ENCODE assay signal across 20 cellular contexts in genomic region chr1:14136881-14137280, GRCh38.
"Had no signal": no experiment of that assay in that cellular context is flagged by ENCODE, and none has a peak within 500 bp of the region (broad histone marks: within the 10 kb centered on the region; RNA-seq: fewer than 3 reads in every experiment).

No MANE protein-coding gene starts in this region.

- H3K27me3 ChIP-seq: adrenal gland, ascending aorta, brain microvascular endothelial cell, pancreas, stomach, suprapubic skin, tibial nerve had no signal

- ATAC-seq: activated T-helper 17 cell treated with anti-CD3 and anti-CD28 coated beads, Interleukin-2, amount 50 U/mL, for 72 hours; effector memory CD8-positive, alpha-beta T cell; left cardiac atrium; psoas muscle; right cardiac atrium; stimulated activated memory B cell treated with anti-CD40 and anti-IgM and Interleukin-4, amounts not matched to agents 10 μg/mL and 1 μg/mL and 100 μg/mL, for 72 hours had no signal

- DNase-seq: activated CD8-positive, alpha-beta memory T cell treated with anti-CD3 and anti-CD28 coated beads for 24 hours; activated CD8-positive, alpha-beta memory T cell treated with anti-CD3 and anti-CD28 coated beads, Interleukin-2, amount 50 U/mL, for 4 hours; activated naive CD4-positive, alpha-beta T cell; activated T-cell treated with anti-CD3 and anti-CD28 coated beads, Interleukin-2, amount 50 U/mL, for 24 hours; adrenal gland; brain microvascular endothelial cell; effector memory CD8-positive, alpha-beta T cell; foreskin melanocyte; left cardiac atrium; pancreas; psoas muscle; right cardiac atrium; stimulated activated CD4-positive, alpha-beta T cell treated with anti-CD3 and anti-CD28 coated beads, Interleukin-2, amount 100 ng/mL, for 24 hours; stomach; T-helper 9 cell had no signal

- H3K9me3 ChIP-seq: adrenal gland, ascending aorta, pancreas, psoas muscle, stomach, suprapubic skin, tibial nerve had no signal

- H3K4me1 ChIP-seq: adrenal gland, pancreas, psoas muscle had no signal

- H3K36me3 ChIP-seq: adrenal gland, ascending aorta, brain microvascular endothelial cell, pancreas, stomach, suprapubic skin, tibial nerve had no signal

- H3K27ac ChIP-seq: adrenal gland, ascending aorta, brain microvascular endothelial cell, pancreas, psoas muscle, stomach, suprapubic skin, tibial nerve had no signal

- H3K4me3 ChIP-seq: adrenal gland, ascending aorta, pancreas, psoas muscle, stomach, suprapubic skin, tibial nerve had no signal
